In the genomic region with DNA sequence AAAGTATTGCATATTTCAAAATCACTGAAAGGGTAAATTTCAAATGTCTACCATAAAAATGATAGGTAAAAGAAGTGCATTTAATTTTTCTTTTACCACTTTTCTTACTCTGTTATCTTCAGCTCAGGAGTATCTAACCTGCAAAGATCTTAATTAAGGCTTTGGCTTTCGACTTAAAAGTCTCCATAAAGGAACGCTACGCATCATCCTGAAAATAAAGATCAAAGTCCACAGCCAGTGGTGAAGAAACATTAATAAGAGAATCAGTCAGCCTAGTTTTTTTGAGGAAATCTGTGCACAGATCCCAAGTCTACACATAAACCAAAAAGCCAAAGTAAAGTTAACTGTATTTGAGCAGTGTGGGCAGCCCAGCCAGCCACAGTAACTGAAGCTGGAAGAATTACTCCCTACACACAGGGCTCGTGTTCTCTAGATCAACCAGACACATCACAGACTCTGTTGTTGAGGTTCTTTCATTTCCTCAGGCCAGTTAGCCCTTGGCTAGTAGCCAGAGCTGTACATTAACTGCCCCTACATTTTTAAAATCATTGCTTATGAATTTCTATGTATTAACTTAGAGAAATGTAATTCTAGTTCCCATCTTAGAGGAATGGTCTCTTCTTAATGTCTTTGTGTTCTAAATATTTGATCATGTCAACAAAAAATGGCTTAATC, we compare ENCODE assay signal across 10 cellular contexts. TPM values are rescaled to one million over a fixed set of nuclear protein-coding genes. Genes with fewer than 3 reads are reported as not detected.
A peak's percentile ranks its signal among the peaks of the same experiment; 100 is the strongest.
DNase-seq lines count a peak whose midpoint lies in the region; ATAC-seq and TF ChIP-seq lines count a peak whose summit lies in the region.
"Had no signal": no experiment of that assay in that cellular context is flagged by ENCODE, and none has a peak within 500 bp of the region (broad histone marks: within the 10 kb centered on the region; RNA-seq: fewer than 3 reads in every experiment).

No MANE protein-coding gene starts in this region.

- intact Hi-C loops in Caco-2 (cut with micrococcal nuclease; ENCODE audit: unreplicated experiment): loop anchor here (2.0 kb wide), 1 partner anchor 62 kb away; a partner anchor contains a TSS

- H3K4me2 ChIP-seq in Loucy (ENCODE audit: low read depth, low read length, poor library complexity, severe bottlenecking) (peak overlapping the region; percentile 46), osteoblast (ENCODE audit: insufficient read depth, low read length) (peak overlapping the region; percentile 85)

- TF ChIP-seq CTCF in Caco-2 (IDR thresholded peaks at IDR 0.05; ENCODE audit: insufficient read depth in 1 of 2, low read depth in 1 of 2, low read length in 1 of 2, severe bottlenecking in 1 of 2, unreplicated experiment in 1 of 2): no peak
- TF ChIP-seq CTCF in Loucy (conservative IDR thresholded peaks at IDR 0.05; ENCODE audit: low read length): no peak
- TF ChIP-seq CTCF in osteoblast (IDR thresholded peaks at IDR 0.05; ENCODE audit: extremely low read depth, low read depth, low read length): no peak

- H2AFZ ChIP-seq in Loucy (ENCODE audit: low read length): no peak overlapping the region
- H2AFZ ChIP-seq in osteoblast (ENCODE audit: low read length): peak overlapping the region; percentile 88

- H3K4me3 ChIP-seq in Caco-2 (ENCODE audit: low read depth, low read length): peak overlapping the region; percentile 59
- peak overlapping the region; percentile 63 for H3K4me3 ChIP-seq in Loucy (ENCODE audit: low read length, poor library complexity, severe bottlenecking)
- peak overlapping the region; percentile 69 for H3K4me3 ChIP-seq in osteoblast (ENCODE audit: insufficient read depth, low read length)

- POLR2A ChIA-PET in Caco-2 (lab: Charles Lee): interaction anchor here (1.0 to 1.5 kb wide), 4 partner anchors 15 to 130 kb away, joined by 4 to 12 read pairs (median 8); no protein-coding TSS in a partner anchor

- H3K9me3 Mint-ChIP-seq in Caco-2 (ENCODE audit: unreplicated experiment): no peaks in the 10 kb centered on the region
- H3K9me3 Mint-ChIP-seq in central memory CD8-positive, alpha-beta T cell: no peaks in the 10 kb centered on the region

- no TSS peak for BruUV-seq in Caco-2 (replicated peaks; lab: Mats Ljungman, UMichigan)

- H3K79me2 ChIP-seq in Loucy (ENCODE audit: insufficient read depth, low read length): no peaks in the 10 kb centered on the region
- no peaks in the 10 kb centered on the region for H3K79me2 ChIP-seq in osteoblast (ENCODE audit: insufficient read depth, low read length)

- peaks cover 5% of the 10 kb centered on the region; the same call in 1 of the 2 replicates for H3F3A ChIP-seq in Loucy (ENCODE audit: low read depth)

- H3K9ac ChIP-seq in Loucy (ENCODE audit: low read depth, low read length, poor library complexity, severe bottlenecking): no peak overlapping the region

- peak overlapping the region; percentile 73 for H3K27ac ChIP-seq in osteoblast (ENCODE audit: low read depth, low read length)

- CTCF ChIA-PET in Caco-2 (lab: Charles Lee): interaction anchor here (0.6 to 4.5 kb wide), 23 partner anchors 10 to 391 kb away, joined by 3 to 119 read pairs (median 6); no protein-coding TSS in a partner anchor

- H3K36me3 ChIP-seq in Caco-2 (ENCODE audit: control insufficient read depth, insufficient read depth, low read length): no peaks in the 10 kb centered on the region
- no peaks in the 10 kb centered on the region for H3K36me3 ChIP-seq in Loucy (ENCODE audit: insufficient read depth, low read length)
- H3K36me3 ChIP-seq in osteoblast (ENCODE audit: insufficient read depth, low read length): no peaks in the 10 kb centered on the region

- peaks cover 8% of the 10 kb centered on the region for H3K4me1 Mint-ChIP-seq in Caco-2 (ENCODE audit: low read depth, unreplicated experiment)
- peaks cover 21% of the 10 kb centered on the region for H3K4me1 Mint-ChIP-seq in central memory CD8-positive, alpha-beta T cell

- H3K27me3 ChIP-seq in Caco-2 (replicated peaks; ENCODE audit: control insufficient read depth, insufficient read depth, low read length) (no peaks in the 10 kb centered on the region), Loucy (ENCODE audit: insufficient read depth, low read length, poor library complexity, severe bottlenecking) (no peaks in the 10 kb centered on the region), osteoblast (ENCODE audit: insufficient read depth, low read length) (no peaks in the 10 kb centered on the region)

- H3K27me3 Mint-ChIP-seq in Caco-2 (ENCODE audit: insufficient read depth, unreplicated experiment): no peaks in the 10 kb centered on the region
- peaks cover 7% of the 10 kb centered on the region for H3K27me3 Mint-ChIP-seq in central memory CD8-positive, alpha-beta T cell

- no peaks in the 10 kb centered on the region for H3K36me3 Mint-ChIP-seq in Caco-2 (ENCODE audit: insufficient read depth, unreplicated experiment)
- peaks cover 2% of the 10 kb centered on the region for H3K36me3 Mint-ChIP-seq in central memory CD8-positive, alpha-beta T cell (ENCODE audit: insufficient read depth)

- no peak for ATAC-seq in central memory CD8-positive, alpha-beta T cell (replicated peaks; ENCODE audit: extremely low read depth, poor library complexity, severe bottlenecking)

- H3K4me3 Mint-ChIP-seq in Caco-2 (ENCODE audit: unreplicated experiment): peak overlapping the region; percentile 87
- H3K4me3 Mint-ChIP-seq in central memory CD8-positive, alpha-beta T cell: peak overlapping the region; percentile 76

- H3K27ac Mint-ChIP-seq in Caco-2 (ENCODE audit: unreplicated experiment): peak overlapping the region; percentile 84
- H3K27ac Mint-ChIP-seq in central memory CD8-positive, alpha-beta T cell (ENCODE audit: low read depth): peak overlapping the region; percentile 82

- DNase-seq in Caco-2: no peak
- DNase-seq in central memory CD8-positive, alpha-beta T cell (ENCODE audit: low spot score in 2 of 2): no peak
- DNase-seq in osteoblast (ENCODE audit: insufficient read length, low spot score, missing footprints): no peak
- no peak for DNase-seq in D341Med (ENCODE audit: low spot score)
- DNase-seq in GDM1 (lab: John Stamatoyannopoulos, UW): no peak
- no peak for DNase-seq in GM03348 (ENCODE audit: low spot score)
- DNase-seq in NCI-H1436 treated with DMSO at 0.1 percent for 48 hours (lab: John Stamatoyannopoulos, UW): no peak
- DNase-seq: NCI-H1417 treated with DMSO at 0.1 percent for 48 hours had no signal

- H3K9me3 ChIP-seq in Caco-2: no peaks in the 10 kb centered on the region
- no peaks in the 10 kb centered on the region for H3K9me3 ChIP-seq in Loucy (ENCODE audit: insufficient read depth, low read depth, low read length)
- no peaks in the 10 kb centered on the region for H3K9me3 ChIP-seq in osteoblast (ENCODE audit: low read depth, low read length)

- H4K20me1 ChIP-seq in Loucy (ENCODE audit: insufficient read depth, low read length, poor library complexity, severe bottlenecking): no peaks in the 10 kb centered on the region
- no peaks in the 10 kb centered on the region for H4K20me1 ChIP-seq in osteoblast (ENCODE audit: insufficient read depth, low read length)

- H3K4me1 ChIP-seq in Caco-2 (peaks cover 14% of the 10 kb centered on the region; the same call in 1 of the 2 replicates), Loucy (ENCODE audit: insufficient read depth, low read length, poor library complexity, severe bottlenecking) (peaks cover 22% of the 10 kb centered on the region), osteoblast (ENCODE audit: insufficient read depth, low read length) (peaks cover 23% of the 10 kb centered on the region)

- no peaks in the 10 kb centered on the region for H3K9me2 ChIP-seq in Loucy (replicated peaks; ENCODE audit: low read depth, low read length)

RNA-seq across cellular contexts. Expression of a gene that starts 6.9 kb away (rescaled TPM):
- total RNA-seq in Caco-2 (2022) (0.21 and 0.27 TPM in 2 replicates), osteoblast (4.7 and 5.1 TPM in 2 replicates)

RNA-seq across cellular contexts. Expression of a gene that starts 53.2 kb away (rescaled TPM):
- not detected in 2 replicates for total RNA-seq in Caco-2 (2022)
- under 0.01 and 0.36 TPM in 2 replicates for total RNA-seq in osteoblast
- total RNA-seq: Right ventricle myocardium inferior had no signal
